ENCODE assay signal across 23 cellular contexts in the genomic region with DNA sequence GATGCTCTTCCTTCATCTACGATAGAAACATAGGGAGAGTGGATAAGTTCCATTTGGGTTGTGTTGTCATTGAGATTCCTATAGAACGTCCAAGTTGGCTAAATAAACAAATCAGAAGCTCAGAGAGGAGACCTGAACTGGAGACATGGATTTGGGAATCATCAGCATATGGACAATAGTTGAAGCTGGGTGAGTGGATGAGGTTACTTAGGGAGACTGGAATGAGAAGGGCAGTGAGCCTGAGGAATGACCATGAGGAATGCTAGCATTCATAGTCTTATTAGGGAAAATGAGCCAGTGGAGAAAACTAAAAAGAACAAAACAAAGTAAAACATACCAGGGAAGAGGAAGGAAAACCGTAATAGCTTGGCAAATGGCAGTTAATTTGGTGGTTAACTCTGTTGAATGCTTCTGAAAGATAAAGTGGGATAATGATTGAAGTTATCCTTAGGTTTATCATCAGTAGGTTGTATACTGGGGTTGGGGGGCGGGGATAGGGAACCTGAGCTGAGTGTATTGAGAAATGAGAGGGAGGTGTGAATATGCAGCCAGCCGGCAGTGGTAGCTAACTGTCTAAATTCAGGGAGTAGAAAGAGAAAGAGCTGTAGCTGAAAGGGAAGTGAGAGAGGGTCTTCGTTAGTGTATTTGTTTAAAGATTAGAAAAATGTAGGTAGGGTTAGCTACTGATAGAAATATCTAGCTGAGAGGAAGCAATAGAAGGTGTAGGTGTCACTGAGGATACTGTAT.
"Had no signal": no experiment of that assay in that cellular context is flagged by ENCODE, and none has a peak within 500 bp of the region (broad histone marks: within the 10 kb centered on the region; RNA-seq: fewer than 3 reads in every experiment).

No MANE protein-coding gene starts in this region.

- H3K4me3 Mint-ChIP-seq: activated CD4-positive, alpha-beta memory T cell treated with anti-CD3 and anti-CD28 coated beads, Interleukin-2, amount 10 ng/mL, durations not matched to agents 7 days and 5 days; activated CD4-positive, alpha-beta T cell treated with anti-CD3 and anti-CD28 coated beads, Interleukin-2, amount 10 ng/mL, durations not matched to agents 24 days and 14 days; activated naive CD4-positive, alpha-beta T cell treated with anti-CD3 and anti-CD28 coated beads, Interleukin-2, amount 10 ng/mL, durations not matched to agents 7 days and 5 days; mesothelial cell of epicardium; natural killer cell treated with Interleukin-12 subunit alpha and Interleukin-12 subunit beta and Interleukin-15 and Interleukin-18, amount 100 ng/mL, for 72 hours had no signal

- H3K4me1 Mint-ChIP-seq: activated CD4-positive, alpha-beta memory T cell treated with anti-CD3 and anti-CD28 coated beads, Interleukin-2, amount 10 ng/mL, durations not matched to agents 7 days and 5 days; activated CD4-positive, alpha-beta T cell treated with anti-CD3 and anti-CD28 coated beads, Interleukin-2, amount 10 ng/mL, durations not matched to agents 24 days and 14 days; activated naive CD4-positive, alpha-beta T cell treated with anti-CD3 and anti-CD28 coated beads, Interleukin-2, amount 10 ng/mL, durations not matched to agents 7 days and 5 days had no signal

- DNase-seq: activated CD4-positive, alpha-beta memory T cell treated with anti-CD3 and anti-CD28 coated beads, Interleukin-2, amount 10 ng/mL, durations not matched to agents 7 days and 5 days; activated CD4-positive, alpha-beta T cell treated with anti-CD3 and anti-CD28 coated beads, Interleukin-2, amount 10 ng/mL, durations not matched to agents 24 days and 14 days; activated effector memory CD4-positive, alpha-beta T cell treated with anti-CD3 and anti-CD28 coated beads, Interleukin-2, amount 50 U/mL, for 16 hours; activated naive CD4-positive, alpha-beta T cell treated with anti-CD3 and anti-CD28 coated beads, Interleukin-2, amount 10 ng/mL, durations not matched to agents 7 days and 5 days; activated T-cell treated with anti-CD3 and anti-CD28 coated beads for 4 hours; amygdala; cortex of kidney; erythroblast; foreskin melanocyte; glutamatergic neuron; left ventricle myocardium inferior; ovary; spleen; stimulated activated CD4-positive, alpha-beta T cell treated with anti-CD3 and anti-CD28 coated beads, Interleukin-4, amount 100 ng/mL, for 1 hour; stimulated activated naive CD4-positive, alpha-beta T cell; T-helper 1 cell; upper lobe of left lung had no signal

- H3K9me3 Mint-ChIP-seq: activated CD4-positive, alpha-beta memory T cell treated with anti-CD3 and anti-CD28 coated beads, Interleukin-2, amount 10 ng/mL, durations not matched to agents 7 days and 5 days; activated naive CD4-positive, alpha-beta T cell treated with anti-CD3 and anti-CD28 coated beads, Interleukin-2, amount 10 ng/mL, durations not matched to agents 7 days and 5 days; natural killer cell treated with Interleukin-12 subunit alpha and Interleukin-12 subunit beta and Interleukin-15 and Interleukin-18, amount 100 ng/mL, for 72 hours had no signal

- ATAC-seq: activated CD4-positive, CD25-positive, alpha-beta regulatory T cell treated with anti-CD3 and anti-CD28 coated beads, Interleukin-2, amount 50 U/mL, for 24 hours; natural killer cell treated with Interleukin-12 subunit alpha and Interleukin-12 subunit beta and Interleukin-15 and Interleukin-18, amount 100 ng/mL, for 72 hours had no signal

- H3K36me3 Mint-ChIP-seq: activated naive CD4-positive, alpha-beta T cell treated with anti-CD3 and anti-CD28 coated beads, Interleukin-2, amount 10 ng/mL, durations not matched to agents 7 days and 5 days; natural killer cell treated with Interleukin-12 subunit alpha and Interleukin-12 subunit beta and Interleukin-15 and Interleukin-18, amount 100 ng/mL, for 72 hours had no signal

- H3K27ac Mint-ChIP-seq: activated CD4-positive, alpha-beta memory T cell treated with anti-CD3 and anti-CD28 coated beads, Interleukin-2, amount 10 ng/mL, durations not matched to agents 7 days and 5 days; activated CD4-positive, alpha-beta T cell treated with anti-CD3 and anti-CD28 coated beads, Interleukin-2, amount 10 ng/mL, durations not matched to agents 24 days and 14 days; activated naive CD4-positive, alpha-beta T cell treated with anti-CD3 and anti-CD28 coated beads, Interleukin-2, amount 10 ng/mL, durations not matched to agents 7 days and 5 days; mesothelial cell of epicardium; natural killer cell treated with Interleukin-12 subunit alpha and Interleukin-12 subunit beta and Interleukin-15 and Interleukin-18, amount 100 ng/mL, for 72 hours had no signal

- H3K9me3 ChIP-seq: ovary, prostate gland, spleen, upper lobe of left lung had no signal

- H3K4me3 ChIP-seq: cardiac muscle cell, hepatocyte, left ventricle myocardium inferior, ovary, prostate gland, spleen, upper lobe of left lung had no signal

- H3K27me3 ChIP-seq: cardiac muscle cell, hepatocyte, ovary, spleen, upper lobe of left lung had no signal

- H3K36me3 ChIP-seq: cardiac muscle cell, ovary, prostate gland, spleen had no signal

- H3K27ac ChIP-seq: cardiac muscle cell, hepatocyte, left ventricle myocardium inferior, ovary, prostate gland, spleen, upper lobe of left lung had no signal

- H3K4me1 ChIP-seq: left ventricle myocardium inferior, prostate gland, spleen, upper lobe of left lung had no signal
